Comparison of ENCODE assay signal across 9 cellular contexts in the genomic region with DNA sequence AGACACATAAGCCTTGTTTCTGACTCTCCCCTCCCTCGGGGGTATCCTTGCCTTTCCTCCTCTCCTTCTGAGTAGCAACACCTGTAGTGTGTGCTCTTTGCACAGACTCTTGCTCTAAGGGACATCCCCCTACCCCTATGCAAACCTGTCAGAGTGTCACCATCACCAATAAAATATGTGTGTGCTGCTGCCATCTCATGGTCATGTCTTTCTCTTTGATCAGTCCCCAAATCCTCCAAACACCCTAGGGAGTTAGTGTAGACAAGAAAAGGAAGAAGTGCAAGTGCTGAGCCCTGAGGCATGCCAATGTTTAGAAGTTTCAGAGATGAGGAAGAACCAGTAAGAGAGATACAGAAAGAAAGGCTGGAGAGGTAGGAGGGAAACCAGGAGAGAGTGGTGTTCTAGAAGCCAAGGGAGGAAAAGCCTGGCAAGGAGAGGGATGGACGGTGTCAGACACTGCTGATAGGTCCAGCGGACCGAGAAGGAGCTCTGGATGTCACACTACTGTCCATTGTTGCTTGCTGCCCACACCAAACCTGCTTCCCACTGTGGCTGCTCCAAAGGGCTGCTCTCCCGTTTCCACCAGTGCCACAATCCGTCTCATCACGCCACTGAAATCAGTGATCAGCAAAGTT. TPM values are rescaled to one million over a fixed set of nuclear protein-coding genes. Genes with fewer than 3 reads are reported as not detected.
DNase-seq lines count a peak whose midpoint lies in the region; ATAC-seq and TF ChIP-seq lines count a peak whose summit lies in the region.
"Had no signal": no experiment of that assay in that cellular context is flagged by ENCODE, and none has a peak within 500 bp of the region (broad histone marks: within the 10 kb centered on the region; RNA-seq: fewer than 3 reads in every experiment).

No MANE protein-coding gene starts in this region.

- TF ChIP-seq CTCF in right atrium auricular region (IDR thresholded peaks at IDR 0.05) (peak in 1 of 2 donors; percentile 49), WERI-Rb-1 (IDR thresholded peaks at IDR 0.05; ENCODE audit: low read depth, low read length) (peak; percentile 51; the same call in 1 of the 2 replicates), neural crest cell (conservative IDR thresholded peaks at IDR 0.05) (peak; percentile 24)

- intact Hi-C loops in Right ventricle myocardium superior (cut with DNase I) = loop anchor here (10.0 kb wide), 2 partner anchors 139 to 409 kb away; no protein-coding TSS in a partner anchor

- H3K4me3 ChIP-seq in right atrium auricular region (no peak overlapping the region), WERI-Rb-1 (ENCODE audit: low read depth, low read length) (no peak overlapping the region)

- H3K27me3 ChIP-seq in right atrium auricular region (no peaks in the 10 kb centered on the region), WERI-Rb-1 (ENCODE audit: insufficient read depth, low read depth, severe bottlenecking) (no peaks in the 10 kb centered on the region)

- no peaks in the 10 kb centered on the region for H3K36me3 Mint-ChIP-seq in neural crest cell (ENCODE audit: low read depth)

- ATAC-seq in Right ventricle myocardium superior (ENCODE audit: poor library complexity) (peak; percentile 79), GM21381 (IDR thresholded peaks at IDR 0.05; ENCODE audit: unreplicated experiment) (no peak), HG03045 (IDR thresholded peaks at IDR 0.05; ENCODE audit: unreplicated experiment) (no peak), HG02884 (IDR thresholded peaks at IDR 0.05; ENCODE audit: unreplicated experiment) (no peak)

- no peaks in the 10 kb centered on the region for H3K4me1 ChIP-seq in right atrium auricular region

- H3K36me3 ChIP-seq in right atrium auricular region (peaks cover 10% of the 10 kb centered on the region), WERI-Rb-1 (peaks cover 14% of the 10 kb centered on the region)

- H3K9me3 Mint-ChIP-seq in neural crest cell = no peaks in the 10 kb centered on the region

- H3K27me3 Mint-ChIP-seq in neural crest cell (ENCODE audit: low read depth) = peaks cover 26% of the 10 kb centered on the region
- H3K27me3 Mint-ChIP-seq: activated naive CD8-positive, alpha-beta T cell had no signal

- H3K27ac Mint-ChIP-seq in neural crest cell (ENCODE audit: unreplicated experiment) = no peak overlapping the region
- H3K27ac Mint-ChIP-seq: activated naive CD8-positive, alpha-beta T cell had no signal

- H3K27ac ChIP-seq in right atrium auricular region = no peak overlapping the region
- H3K27ac ChIP-seq in WERI-Rb-1 = no peak overlapping the region

- H3K4me1 Mint-ChIP-seq in neural crest cell = no peaks in the 10 kb centered on the region

- H3K9me3 ChIP-seq in right atrium auricular region (no peaks in the 10 kb centered on the region), WERI-Rb-1 (ENCODE audit: severe bottlenecking) (no peaks in the 10 kb centered on the region)

- H3K4me3 Mint-ChIP-seq in neural crest cell = no peak overlapping the region
- H3K4me3 Mint-ChIP-seq: activated naive CD8-positive, alpha-beta T cell had no signal

- DNase-seq in Right ventricle myocardium superior (no peak), right atrium auricular region (ENCODE audit: low spot score) (no peak), Kasumi-1 (lab: John Stamatoyannopoulos, UW) (peak; percentile 64 to 74), WERI-Rb-1 (peak; percentile 23), neural crest cell (ENCODE audit: low read depth, low spot score) (no peak)

RNA-seq across cellular contexts. Expression of a gene that starts 16.4 kb away (rescaled TPM):
- total RNA-seq in Right ventricle myocardium superior (5.7 TPM), right atrium auricular region (10 to 100 TPM; 11.6 to 13.1 TPM), neural crest cell (23.1 and 24.4 TPM in 2 replicates)

RNA-seq across cellular contexts. Expression of a gene that starts 16.5 kb away (rescaled TPM):
- total RNA-seq in Right ventricle myocardium superior (6.6 TPM), right atrium auricular region (1 to 10 TPM; 4.0 to 4.2 TPM), neural crest cell (36.2 and 39.8 TPM in 2 replicates)

RNA-seq across cellular contexts. Expression of a gene that starts 22.6 kb away (rescaled TPM):
- total RNA-seq in Right ventricle myocardium superior (7.7 TPM), right atrium auricular region (100 to 1,000 TPM in 1 of 2 donors, 10 to 100 TPM in 1; 70.5 to 118 TPM), neural crest cell (3.3 and 3.9 TPM in 2 replicates)

Comparison
In these comparisons a context has a peak if more than half of its experiments do, and no peak if none do; other contexts are left out.
1. DNase-seq: peak in Kasumi-1 (2 of 2) and WERI-Rb-1 (single experiment); none in Right ventricle myocardium superior (single experiment), right atrium auricular region (single experiment) and neural crest cell (single experiment).